Comparison of ENCODE assay signal across 12 cellular contexts in the genomic region with DNA sequence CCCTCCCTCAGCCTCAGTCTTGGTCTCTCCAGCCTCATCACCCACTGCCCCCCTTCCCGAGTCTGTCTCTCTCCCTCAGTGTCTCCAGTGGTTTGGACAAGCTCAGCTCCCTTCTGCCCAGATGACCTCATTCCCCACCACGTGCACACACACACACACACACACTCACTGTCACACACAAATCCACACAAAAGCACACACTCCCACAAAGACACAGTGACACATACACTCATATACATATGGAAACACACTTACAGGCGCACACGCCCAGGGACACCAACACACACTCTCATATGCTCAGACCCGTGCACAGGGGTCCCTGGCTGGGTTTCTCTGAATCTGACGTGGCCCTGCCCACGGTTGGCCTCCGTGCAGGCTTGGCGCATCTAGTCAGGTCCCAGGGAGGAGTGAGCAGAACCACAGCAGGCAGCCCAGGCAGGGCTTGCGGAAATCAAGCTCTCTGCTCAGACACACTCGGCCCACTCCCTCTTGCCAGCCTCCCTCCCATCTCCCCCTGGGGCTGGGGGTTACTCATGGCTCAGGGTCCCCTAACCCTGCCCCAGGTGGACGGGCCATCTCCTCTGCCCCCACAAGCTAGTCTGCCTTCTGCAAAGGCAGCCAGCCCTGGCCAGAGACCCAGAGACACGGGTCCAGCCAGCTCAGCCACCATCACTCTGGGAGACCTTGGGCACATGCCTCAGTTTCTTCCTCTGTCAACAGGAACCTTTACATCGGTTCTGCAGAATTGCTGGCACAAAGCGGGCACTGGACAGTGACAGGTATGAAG. TPM values are rescaled to one million over a fixed set of nuclear protein-coding genes. Genes with fewer than 3 reads are reported as not detected.
A peak's percentile ranks its signal among the peaks of the same experiment; 100 is the strongest.
DNase-seq lines count a peak whose midpoint lies in the region; ATAC-seq, FAIRE-seq and TF ChIP-seq lines count a peak whose summit lies in the region.
"Had no signal": no experiment of that assay in that cellular context is flagged by ENCODE, and none has a peak within 500 bp of the region (broad histone marks: within the 10 kb centered on the region; RNA-seq: fewer than 3 reads in every experiment).

No MANE protein-coding gene starts in this region.

- H3K4me1 ChIP-seq in A549: peaks cover 20% of the 10 kb centered on the region

- H3K9me3 Mint-ChIP-seq in mesothelial cell of epicardium: peaks cover 10% of the 10 kb centered on the region
- peaks cover 7% of the 10 kb centered on the region for H3K9me3 Mint-ChIP-seq in activated naive CD4-positive, alpha-beta T cell treated with anti-CD3 and anti-CD28 coated beads, Interleukin-2, amount 10 ng/mL, durations not matched to agents 7 days and 5 days

- no peaks in the 10 kb centered on the region for H3K27me3 Mint-ChIP-seq in mesothelial cell of epicardium (ENCODE audit: low read depth)
- H3K27me3 Mint-ChIP-seq in activated naive CD4-positive, alpha-beta T cell treated with anti-CD3 and anti-CD28 coated beads, Interleukin-2, amount 10 ng/mL, durations not matched to agents 7 days and 5 days: peaks cover 32% of the 10 kb centered on the region

- POLR2A ChIA-PET in A549 (lab: Yijun Ruan, JAX): no interaction called here

- TF ChIP-seq CTCF in A549 (IDR thresholded peaks at IDR 0.05) (no peak), mesothelial cell of epicardium (IDR thresholded peaks at IDR 0.05; ENCODE audit: unreplicated experiment) (no peak)

- WGBS in A549 (ENCODE audit: missing lambda C conversion rate): 80% methylated on average over 9 of the region's 15 CpGs

- H3K27ac ChIP-seq in A549: peak overlapping the region; percentile 58 to 86; a peak in 4 of 6 replicates

- H3K27ac Mint-ChIP-seq in mesothelial cell of epicardium: peak overlapping the region; percentile 82
- no peak overlapping the region for H3K27ac Mint-ChIP-seq in activated naive CD4-positive, alpha-beta T cell treated with anti-CD3 and anti-CD28 coated beads, Interleukin-2, amount 10 ng/mL, durations not matched to agents 7 days and 5 days
- H3K27ac Mint-ChIP-seq: activated CD4-positive, alpha-beta T cell treated with anti-CD3 and anti-CD28 coated beads for 36 hours; activated naive CD8-positive, alpha-beta T cell treated with anti-CD3 and anti-CD28 coated beads for 36 hours had no signal

- peaks cover 2% of the 10 kb centered on the region for H3K36me3 Mint-ChIP-seq in mesothelial cell of epicardium
- H3K36me3 Mint-ChIP-seq in activated naive CD4-positive, alpha-beta T cell treated with anti-CD3 and anti-CD28 coated beads, Interleukin-2, amount 10 ng/mL, durations not matched to agents 7 days and 5 days: no peaks in the 10 kb centered on the region

- no peak overlapping the region for H3K4me2 ChIP-seq in A549

- FAIRE-seq in A549 (lab: Jason Lieb, UNC) (no peak), HTR-8/SVneo (lab: Jason Lieb, UNC) (peak; percentile 97)

- TF ChIP-seq EP300 in A549 (IDR thresholded peaks at IDR 0.05): no peak

- peaks cover 7% of the 10 kb centered on the region; the same call in 2 of the 3 replicates for H3K9me3 ChIP-seq in A549

- CTCF ChIA-PET in A549 (lab: Yijun Ruan, JAX): interaction anchor here (0.6 to 4.5 kb wide), 4 partner anchors 13 to 63 kb away, joined by 3 to 37 read pairs (median 12); no protein-coding TSS in a partner anchor
- CTCF ChIA-PET in activated naive CD4-positive, alpha-beta T cell treated with anti-CD3 and anti-CD28 coated beads, Interleukin-2, amount 10 ng/mL, durations not matched to agents 7 days and 5 days (lab: Charles Lee): interaction anchor here (1.2 kb wide), 1 partner anchor 37 kb away, joined by 4 read pairs; no protein-coding TSS in a partner anchor

- ATAC-seq in A549 (peak; percentile 16 to 29; a peak in 4 of 6 replicates), HG02885 (IDR thresholded peaks at IDR 0.05; ENCODE audit: poor library complexity, unreplicated experiment) (no peak), GM18909 (IDR thresholded peaks at IDR 0.05; ENCODE audit: poor library complexity, unreplicated experiment) (no peak), HG03108 (IDR thresholded peaks at IDR 0.05; ENCODE audit: unreplicated experiment) (no peak)
- ATAC-seq: activated CD4-positive, alpha-beta T cell treated with anti-CD3 and anti-CD28 coated beads for 36 hours; effector memory CD8-positive, alpha-beta T cell had no signal

- TF ChIP-seq RAD21 in A549 (conservative IDR thresholded peaks at IDR 0.05 in 1 of 2, IDR thresholded peaks at IDR 0.05 in 1 of 2): no peak

- H3K4me1 Mint-ChIP-seq in mesothelial cell of epicardium: peaks cover 54% of the 10 kb centered on the region
- no peaks in the 10 kb centered on the region for H3K4me1 Mint-ChIP-seq in activated naive CD4-positive, alpha-beta T cell treated with anti-CD3 and anti-CD28 coated beads, Interleukin-2, amount 10 ng/mL, durations not matched to agents 7 days and 5 days
- H3K4me1 Mint-ChIP-seq: activated CD4-positive, alpha-beta T cell treated with anti-CD3 and anti-CD28 coated beads for 36 hours; activated naive CD8-positive, alpha-beta T cell treated with anti-CD3 and anti-CD28 coated beads for 36 hours had no signal

- DNase-seq in A549 (ENCODE audit: low read depth in 1 of 2, low spot score in 1 of 2): no peak
- no peak for DNase-seq in HTR-8/SVneo (ENCODE audit: insufficient read length, low spot score)
- DNase-seq in fibroblast of gingiva (ENCODE audit: low read depth): peak; percentile 76
- no peak for DNase-seq in mesothelial cell of epicardium (ENCODE audit: low spot score in 2 of 2, unreplicated experiment in 2 of 2)
- no peak for DNase-seq in activated naive CD4-positive, alpha-beta T cell treated with anti-CD3 and anti-CD28 coated beads, Interleukin-2, amount 10 ng/mL, durations not matched to agents 7 days and 5 days
- DNase-seq: activated CD4-positive, alpha-beta T cell treated with anti-CD3 and anti-CD28 coated beads for 36 hours; activated naive CD8-positive, alpha-beta T cell treated with anti-CD3 and anti-CD28 coated beads for 36 hours; effector memory CD8-positive, alpha-beta T cell; NCI-H2107 had no signal

- TF ChIP-seq POLR2A in A549 (IDR thresholded peaks at IDR 0.05; ENCODE audit: low read length): no peak

- H3K4me3 ChIP-seq in A549: no peak overlapping the region

- no peak overlapping the region for H3K4me3 Mint-ChIP-seq in mesothelial cell of epicardium
- H3K4me3 Mint-ChIP-seq in activated naive CD4-positive, alpha-beta T cell treated with anti-CD3 and anti-CD28 coated beads, Interleukin-2, amount 10 ng/mL, durations not matched to agents 7 days and 5 days: no peak overlapping the region
- H3K4me3 Mint-ChIP-seq: activated CD4-positive, alpha-beta T cell treated with anti-CD3 and anti-CD28 coated beads for 36 hours; activated naive CD8-positive, alpha-beta T cell treated with anti-CD3 and anti-CD28 coated beads for 36 hours; effector memory CD8-positive, alpha-beta T cell had no signal

TF ChIP-seq in A549, 52 proteins besides CTCF, POLR2A, EP300 and RAD21:
- no peak for TF ChIP-seq JUN (IDR thresholded peaks at IDR 0.05)
- TF ChIP-seq SMC3 (IDR thresholded peaks at IDR 0.05): no peak
- no peak for TF ChIP-seq RCOR1 (IDR thresholded peaks at IDR 0.05; ENCODE audit: low read depth, low read length)
- TF ChIP-seq PHF8 (IDR thresholded peaks at IDR 0.05; ENCODE audit: borderline replicate concordance, low read depth): no peak
- TF ChIP-seq KDM1A (IDR thresholded peaks at IDR 0.05; ENCODE audit: low read depth): no peak
- TF ChIP-seq RNF2 (IDR thresholded peaks at IDR 0.05; ENCODE audit: borderline replicate concordance, low read depth): no peak
- no peak for TF ChIP-seq RFX5 (IDR thresholded peaks at IDR 0.05)
- no peak for TF ChIP-seq FOSL2 (IDR thresholded peaks at IDR 0.05)
- no peak for TF ChIP-seq FOSL2 (CRISPR knock-in tag; IDR thresholded peaks at IDR 0.05)
- no peak for TF ChIP-seq FOSB (CRISPR knock-in tag; IDR thresholded peaks at IDR 0.05)
- no peak for TF ChIP-seq ZNF302 (CRISPR knock-in tag; IDR thresholded peaks at IDR 0.05)
- no peak for TF ChIP-seq CHD2 (IDR thresholded peaks at IDR 0.05; ENCODE audit: low read length, partially characterized antibody)
- no peak for TF ChIP-seq EHF (CRISPR knock-in tag; IDR thresholded peaks at IDR 0.05)
- TF ChIP-seq, protein P1, sequence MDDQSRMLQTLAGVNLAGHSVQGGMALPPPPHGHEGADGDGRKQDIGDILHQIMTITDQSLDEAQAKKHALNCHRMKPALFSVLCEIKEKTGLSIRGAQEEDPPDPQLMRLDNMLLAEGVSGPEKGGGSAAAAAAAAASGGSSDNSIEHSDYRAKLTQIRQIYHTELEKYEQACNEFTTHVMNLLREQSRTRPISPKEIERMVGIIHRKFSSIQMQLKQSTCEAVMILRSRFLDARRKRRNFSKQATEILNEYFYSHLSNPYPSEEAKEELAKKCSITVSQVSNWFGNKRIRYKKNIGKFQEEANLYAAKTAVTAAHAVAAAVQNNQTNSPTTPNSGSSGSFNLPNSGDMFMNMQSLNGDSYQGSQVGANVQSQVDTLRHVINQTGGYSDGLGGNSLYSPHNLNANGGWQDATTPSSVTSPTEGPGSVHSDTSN (IDR thresholded peaks at IDR 0.05): no peak
- TF ChIP-seq HOXB13 (CRISPR knock-in tag; IDR thresholded peaks at IDR 0.05; ENCODE audit: low read depth): no peak
- TF ChIP-seq USF2 (IDR thresholded peaks at IDR 0.05): no peak

RNA-seq across cellular contexts. Expression of gene FAM131C, which starts 38.5 kb away (rescaled TPM):
- polyA plus RNA-seq in A549 (2011; rRNA removed): 2.3 and 2.9 TPM in 2 replicates
- 6.0 and 9.1 TPM in 2 replicates for polyA plus RNA-seq in A549 (2012; cell fraction: cytosol; rRNA removed)
- 5.6 and 8.7 TPM in 2 replicates for polyA plus RNA-seq in A549 (2012; cell fraction: nucleus; rRNA removed)
- polyA plus RNA-seq in A549 (2017; fragmentation: RNase III; extraction: RNeasy Plus Mini Kit Qiagen cat#74134 plus additional on column Dnase treatment): 5.9 to 6.7 TPM (median 6.3 TPM) in 3 replicates
- 6.3 and 8.5 TPM in 2 replicates for polyA minus RNA-seq in A549 (2011; rRNA and poly(A)+ RNA removed)
- 1.6 to 1.9 TPM (median 1.7 TPM) in 3 replicates for total RNA-seq in mesothelial cell of epicardium

RNA-seq across cellular contexts. Expression of gene EPHA2, which starts 43.9 kb away (rescaled TPM):
- polyA plus RNA-seq in A549 (2011; rRNA removed) (55.0 and 59.3 TPM in 2 replicates), A549 (2017; fragmentation: RNase III; extraction: RNeasy Plus Mini Kit Qiagen cat#74134 plus additional on column Dnase treatment) (87.1 to 93.8 TPM (median 93.2 TPM) in 3 replicates)
- 112 and 122 TPM in 2 replicates for polyA plus RNA-seq in A549 (2012; cell fraction: cytosol; rRNA removed)
- 317 and 462 TPM in 2 replicates for polyA plus RNA-seq in A549 (2012; cell fraction: nucleus; rRNA removed)
- 99.4 and 100.0 TPM in 2 replicates for polyA minus RNA-seq in A549 (2011; rRNA and poly(A)+ RNA removed)
- total RNA-seq in mesothelial cell of epicardium: 71.8 to 76.3 TPM (median 75.0 TPM) in 3 replicates

Comparison
In these comparisons a context has a peak if more than half of its experiments do, and no peak if none do; other contexts are left out.
1. ATAC-seq: peak in A549 (2 of 2); none in HG02885 (single experiment), GM18909 (single experiment) and HG03108 (single experiment).